16 cellular contexts compared by ENCODE assay signal in the genomic region with DNA sequence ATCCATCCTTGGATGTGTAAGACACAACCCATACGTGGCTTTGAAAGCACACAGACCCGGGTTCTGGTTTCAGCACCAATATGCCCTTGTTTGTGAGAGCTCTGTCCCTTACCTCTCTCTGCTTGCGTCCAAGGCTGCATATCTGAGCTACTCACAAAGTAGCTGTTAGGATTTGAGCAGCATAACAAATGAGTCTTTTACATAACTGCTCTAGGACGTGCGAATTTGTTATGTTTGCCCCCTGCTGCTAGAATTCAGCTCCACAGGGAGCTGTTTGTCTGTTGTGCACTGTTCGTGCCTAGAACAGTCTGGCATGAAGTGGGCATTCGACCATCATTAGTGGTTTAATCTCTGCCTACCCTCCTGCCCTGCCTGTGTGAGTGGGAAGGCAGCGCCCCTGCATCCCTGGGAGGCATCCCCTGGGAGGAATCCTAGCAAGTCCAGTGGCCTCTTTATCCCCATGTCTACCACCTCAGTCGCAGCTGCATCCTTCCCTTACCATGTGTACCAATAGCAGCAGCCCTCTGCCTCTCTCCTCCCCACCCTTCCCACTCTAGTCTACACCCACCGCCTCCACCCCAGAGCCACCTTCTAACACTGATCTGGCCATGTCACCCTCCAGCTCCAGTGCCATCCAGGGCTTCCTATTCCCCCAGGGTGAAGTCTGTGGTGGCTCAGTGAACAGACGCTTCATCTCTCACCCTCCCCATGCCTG. TPM values are rescaled to one million over a fixed set of nuclear protein-coding genes. Genes with fewer than 3 reads are reported as not detected.
DNase-seq lines count a peak whose midpoint lies in the region; TF ChIP-seq lines count a peak whose summit lies in the region.
"Had no signal": no experiment of that assay in that cellular context is flagged by ENCODE, and none has a peak within 500 bp of the region (broad histone marks: within the 10 kb centered on the region; RNA-seq: fewer than 3 reads in every experiment).

No MANE protein-coding gene starts in this region.

- H3K27ac ChIP-seq in C4-2B (peak overlapping the region; percentile 37; the same call in 1 of the 2 replicates), mesendoderm (ENCODE audit: low read depth, low read length) (no peak overlapping the region)
- H3K27ac ChIP-seq: heart left ventricle, neutrophil, testis had no signal

- no peak overlapping the region for H3K4me3 ChIP-seq in mesendoderm (ENCODE audit: low read length)
- H3K4me3 ChIP-seq: heart left ventricle, testis had no signal

- no peaks in the 10 kb centered on the region for H3K4me1 ChIP-seq in mesendoderm (ENCODE audit: control insufficient read depth, low read depth, low read length)
- H3K4me1 ChIP-seq: heart left ventricle, testis had no signal

- H3K4ac ChIP-seq in mesendoderm (ENCODE audit: low read depth, low read length) = no peak overlapping the region

- H3K23ac ChIP-seq in mesendoderm (ENCODE audit: low read length) = no peak overlapping the region

- no peaks in the 10 kb centered on the region for H3K36me3 ChIP-seq in mesendoderm (ENCODE audit: control insufficient read depth, insufficient read depth, low read length)
- H3K36me3 ChIP-seq: neutrophil had no signal

- no peak overlapping the region for H2AK5ac ChIP-seq in mesendoderm (ENCODE audit: low read length)

- H3K4me2 ChIP-seq in mesendoderm (ENCODE audit: low read length) = no peak overlapping the region

- H4K5ac ChIP-seq in mesendoderm (ENCODE audit: low read length) = no peak overlapping the region

- H3K18ac ChIP-seq in mesendoderm (ENCODE audit: low read length) = no peak overlapping the region

- TF ChIP-seq CTCF in C4-2B (conservative IDR thresholded peaks at IDR 0.05) (no peak), GM13977 (IDR thresholded peaks at IDR 0.05; ENCODE audit: extremely low read depth, insufficient read depth, missing control alignments) (no peak)

- no peak overlapping the region for H2BK5ac ChIP-seq in mesendoderm (ENCODE audit: low read length)

- H3K27me3 ChIP-seq in mesendoderm (ENCODE audit: insufficient read depth, low read length, poor library complexity) = no peaks in the 10 kb centered on the region
- H3K27me3 ChIP-seq: heart left ventricle, neutrophil, testis had no signal

- in situ Hi-C loops in GM13977 (cut with MboI; ENCODE audit: low pct_unique_long_range_greater_than_20kb, low sequenced_read_pairs, unreplicated experiment) = no loop called here

- H3K79me2 ChIP-seq in mesendoderm (ENCODE audit: control insufficient read depth, insufficient read depth, low read length) = no peaks in the 10 kb centered on the region

- no peak overlapping the region for H3K9ac ChIP-seq in mesendoderm (ENCODE audit: low read length)

- DNase-seq in NAMALWA (ENCODE audit: low spot score) (peak; percentile 3), astrocyte of the hippocampus (ENCODE audit: low read depth, low spot score) (peak; percentile 65), mesendoderm (peak; percentile 19), HuH-7 (ENCODE audit: low spot score) (no peak), DMS79 treated with DMSO at 0.1 percent for 48 hours (lab: John Stamatoyannopoulos, UW) (no peak), GM13977 (ENCODE audit: low spot score) (no peak)
- no peak for DNase-seq in activated effector memory CD4-positive, alpha-beta T cell treated with anti-CD3 and anti-CD28 coated beads, Interleukin-2, amount 50 U/mL, for 16 hours
- DNase-seq: activated naive CD4-positive, alpha-beta T cell treated with anti-CD3 and anti-CD28 coated beads for 36 hours; Calu3; heart left ventricle; islet precursor cell; SIG-M5; stimulated activated CD4-positive, alpha-beta T cell treated with anti-CD3 and anti-CD28 coated beads, Interleukin-2, amount 100 ng/mL, for 48 hours; testis had no signal

- H2BK120ac ChIP-seq in mesendoderm (ENCODE audit: low read depth, low read length) = no peak overlapping the region

- H2BK15ac ChIP-seq in mesendoderm (replicated peaks; ENCODE audit: low read depth) = no peak overlapping the region

- H4K8ac ChIP-seq in mesendoderm (ENCODE audit: low read depth, low read length) = no peak overlapping the region

- no peak overlapping the region for H3K56ac ChIP-seq in mesendoderm (ENCODE audit: low read length)

- H3K79me1 ChIP-seq in mesendoderm (ENCODE audit: low read length) = no peaks in the 10 kb centered on the region

- no CpG with 5 or more reads among the region's 11 CpGs for WGBS in mesendoderm (ENCODE audit: extremely low coverage, insufficient coverage, low lambda C conversion rate)

RNA-seq across cellular contexts. Expression of a gene that starts 42.0 kb away (rescaled TPM):
- 0.97 TPM for polyA plus RNA-seq in mesendoderm (2013, experiment 1 of 2)
- polyA plus RNA-seq in mesendoderm (2013, experiment 2 of 2) = 0.42 TPM

Comparison
In these comparisons a context has a peak if more than half of its experiments do, and no peak if none do; other contexts are left out.
1. DNase-seq: peak in NAMALWA (single experiment), astrocyte of the hippocampus (single experiment) and mesendoderm (single experiment); none in activated effector memory CD4-positive, alpha-beta T cell treated with anti-CD3 and anti-CD28 coated beads, Interleukin-2, amount 50 U/mL, for 16 hours (single experiment), HuH-7 (single experiment), DMS79 treated with DMSO at 0.1 percent for 48 hours (single experiment) and GM13977 (single experiment).